Comparison of ENCODE assay signal across 16 cellular contexts in the genomic region with DNA sequence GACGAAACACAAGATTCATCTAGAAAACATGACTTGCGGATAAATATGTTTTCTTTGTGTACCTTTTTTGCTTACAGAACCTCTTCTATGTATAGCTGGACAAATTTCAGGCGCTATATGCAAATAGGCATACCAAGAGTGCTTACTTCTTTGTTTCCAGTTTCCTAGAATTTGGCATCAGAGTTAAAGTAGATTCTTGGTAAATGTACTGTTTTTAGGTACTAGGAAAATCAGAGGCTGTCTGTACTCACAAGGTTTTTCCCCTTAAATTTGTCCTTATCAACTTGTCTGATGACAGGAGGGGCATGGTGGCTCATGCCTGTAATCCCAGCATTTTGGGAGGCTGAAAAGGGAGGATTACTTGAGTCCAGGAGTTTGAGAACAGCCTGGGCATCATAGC.
DNase-seq lines count a peak whose midpoint lies in the region; ATAC-seq and TF ChIP-seq lines count a peak whose summit lies in the region.
"Had no signal": no experiment of that assay in that cellular context is flagged by ENCODE, and none has a peak within 500 bp of the region (broad histone marks: within the 10 kb centered on the region; RNA-seq: fewer than 3 reads in every experiment).

No MANE protein-coding gene starts in this region.

- H3K4me2 ChIP-seq in IMR-90 (ENCODE audit: low read depth, low read length) (no peak overlapping the region), trophoblast cell (ENCODE audit: low read length) (no peak overlapping the region)

- no peak overlapping the region for H3K4me3 ChIP-seq in CD8-positive, alpha-beta memory T cell (ENCODE audit: low read length)
- H3K4me3 ChIP-seq in IMR-90 (ENCODE audit: insufficient read depth, low read depth, low read length) (no peak overlapping the region), trophoblast cell (ENCODE audit: low read depth, low read length) (no peak overlapping the region)
- H3K4me3 ChIP-seq: prostate gland had no signal

- no peaks in the 10 kb centered on the region for H3K79me1 ChIP-seq in IMR-90 (ENCODE audit: low read depth in 1 of 2, low read length in 2 of 2)
- peaks cover 14% of the 10 kb centered on the region for H3K79me1 ChIP-seq in trophoblast cell (ENCODE audit: low read length)

- H3K56ac ChIP-seq in IMR-90 (ENCODE audit: extremely low read depth, insufficient read depth, low read length) = no peak overlapping the region

- H4K91ac ChIP-seq in IMR-90 (ENCODE audit: insufficient read depth, low read depth, low read length) (no peak overlapping the region), trophoblast cell (ENCODE audit: low read depth, low read length) (no peak overlapping the region)

- H3K18ac ChIP-seq in IMR-90 (ENCODE audit: low read depth, low read length) (no peak overlapping the region), trophoblast cell (ENCODE audit: low read length) (no peak overlapping the region)

- no peak overlapping the region for H3K14ac ChIP-seq in IMR-90 (replicated peaks; ENCODE audit: low read depth, low read length)
- H3K14ac ChIP-seq in trophoblast cell (ENCODE audit: low read length) = no peak overlapping the region

- H2AK5ac ChIP-seq in IMR-90 (ENCODE audit: low read depth, low read length) (peak overlapping the region; percentile 37; the same call in 1 of the 2 replicates), trophoblast cell (ENCODE audit: low read length) (peak overlapping the region; percentile 46)

- POLR2A ChIA-PET in CD8-positive, alpha-beta memory T cell (lab: Charles Lee) = no interaction called here
- POLR2A ChIA-PET in IMR-90 (lab: Charles Lee; ENCODE audit: unreplicated experiment) = no interaction called here

- 0 out of 2 replicates have a peak overlapping the region, but pooled peaks have one; percentile 2 for H2BK20ac ChIP-seq in IMR-90 (ENCODE audit: low read depth, low read length)

- H3K23ac ChIP-seq in IMR-90 (ENCODE audit: low read depth, low read length) (no peak overlapping the region), trophoblast cell (ENCODE audit: low read length) (no peak overlapping the region)

- TF ChIP-seq RAD21 in IMR-90 (IDR thresholded peaks at IDR 0.05; ENCODE audit: low read length) = no peak

- H2BK12ac ChIP-seq in trophoblast cell (ENCODE audit: low read length) = peak overlapping the region; percentile 87

- H3K27ac ChIP-seq in CD8-positive, alpha-beta memory T cell (ENCODE audit: low read depth, low read length) = peak overlapping the region; percentile 2
- no peak overlapping the region for H3K27ac ChIP-seq in IMR-90 (ENCODE audit: insufficient read depth, low read length)
- no peak overlapping the region for H3K27ac ChIP-seq in trophoblast cell (ENCODE audit: low read depth, low read length)
- H3K27ac ChIP-seq: prostate gland had no signal

- H2BK5ac ChIP-seq in IMR-90 (ENCODE audit: low read depth, low read length, poor library complexity, severe bottlenecking) (no peak overlapping the region), trophoblast cell (ENCODE audit: low read depth, low read length, poor library complexity) (no peak overlapping the region)

- in situ Hi-C loops in IMR-90 (cut with MboI; ENCODE audit: low sequenced_read_pairs) = no loop called here

- DNase-seq in CD8-positive, alpha-beta memory T cell = no peak
- no peak for DNase-seq in IMR-90
- DNase-seq in trophoblast cell = no peak
- DNase-seq in midbrain (lab: John Stamatoyannopoulos, UW) = no peak
- no peak for DNase-seq in NCI-H1436 (lab: John Stamatoyannopoulos, UW)
- no peak for DNase-seq in LoVo (ENCODE audit: low spot score)
- DNase-seq: activated CD8-positive, alpha-beta memory T cell treated with anti-CD3 and anti-CD28 coated beads, Interleukin-2, amount 50 U/mL, for 48 hours; BE2C; cerebellar nuclear complex; foreskin melanocyte; Karpas-422; left ventricle myocardium superior; naive B cell; NCI-H1694 treated with DMSO at 0.1 percent for 48 hours had no signal

- H3K27me3 Mint-ChIP-seq in CD8-positive, alpha-beta memory T cell = no peaks in the 10 kb centered on the region
- H3K27me3 Mint-ChIP-seq in activated T-helper 17 cell treated with anti-CD3 and anti-CD28 coated beads, Interleukin-2, amount 50 U/mL, for 72 hours = no peaks in the 10 kb centered on the region
- H3K27me3 Mint-ChIP-seq: naive B cell had no signal

- H3K9ac ChIP-seq in IMR-90 (ENCODE audit: low read depth, low read length) (no peak overlapping the region), trophoblast cell (ENCODE audit: low read length) (no peak overlapping the region)

- no peak overlapping the region for H4K5ac ChIP-seq in IMR-90 (ENCODE audit: low read depth, low read length)

- CTCF ChIA-PET in CD8-positive, alpha-beta memory T cell (lab: Charles Lee) = interaction anchor here (0.8 to 2.8 kb wide), 4 partner anchors 12 to 240 kb away, joined by 3 to 9 read pairs (median 4); no protein-coding TSS in a partner anchor
- CTCF ChIA-PET in IMR-90 (lab: Yijun Ruan, JAX) = interaction anchor here (0.6 kb wide), 1 partner anchor 875 kb away, joined by 4 read pairs; no protein-coding TSS in a partner anchor

- peak overlapping the region; percentile 4; the same call in 1 of the 2 replicates for H3K4ac ChIP-seq in IMR-90 (ENCODE audit: low read depth, low read length)
- no peak overlapping the region for H3K4ac ChIP-seq in trophoblast cell (ENCODE audit: low read depth, low read length)

- ATAC-seq in IMR-90 (ENCODE audit: low read depth) = no peak
- peak; percentile 59 for ATAC-seq in activated T-helper 17 cell treated with anti-CD3 and anti-CD28 coated beads, Interleukin-2, amount 50 U/mL, for 72 hours (replicated peaks)
- ATAC-seq: left ventricle myocardium superior had no signal

- H2AK9ac ChIP-seq in IMR-90 (replicated peaks; ENCODE audit: low read depth, low read length, poor library complexity) = no peak overlapping the region

- BruUV-seq in IMR-90 (replicated peaks; lab: Mats Ljungman, UMichigan) = no TSS peak

- 0 out of 3 replicates have a peak overlapping the region, but pooled peaks have one; percentile 6 for H2BK15ac ChIP-seq in IMR-90 (ENCODE audit: low read depth, low read length)

- no peak overlapping the region for H4K12ac ChIP-seq in trophoblast cell (ENCODE audit: low read depth, low read length)

- intact Hi-C loops in IMR-90 (cut with micrococcal nuclease) = no loop called here

- TF ChIP-seq CTCF in IMR-90 (conservative IDR thresholded peaks at IDR 0.05; ENCODE audit: low read depth, low read length) = no peak

- TF ChIP-seq POLR2A in IMR-90 (IDR thresholded peaks at IDR 0.05; ENCODE audit: low read depth, low read length) = no peak

- no peak overlapping the region for H3K4me3 Mint-ChIP-seq in CD8-positive, alpha-beta memory T cell
- peak overlapping the region; percentile 73 for H3K4me3 Mint-ChIP-seq in activated T-helper 17 cell treated with anti-CD3 and anti-CD28 coated beads, Interleukin-2, amount 50 U/mL, for 72 hours

- H3K4me1 ChIP-seq in CD8-positive, alpha-beta memory T cell (ENCODE audit: insufficient read depth, low read length) = no peaks in the 10 kb centered on the region
- peaks cover 8% of the 10 kb centered on the region for H3K4me1 ChIP-seq in IMR-90 (ENCODE audit: control insufficient read depth, insufficient read depth, low read length)
- peaks cover 3% of the 10 kb centered on the region in 2 experiments for H3K4me1 ChIP-seq in trophoblast cell (ENCODE audit: control insufficient read depth in 1 of 2, insufficient read depth in 2 of 2, low read length in 2 of 2)
- H3K4me1 ChIP-seq: BE2C, prostate gland had no signal

- H2BK120ac ChIP-seq in IMR-90 (ENCODE audit: low read depth, low read length) (peak overlapping the region; percentile 48; the same call in 1 of the 2 replicates), trophoblast cell (ENCODE audit: insufficient read depth, low read length, poor library complexity) (peak overlapping the region; percentile 51)

- peaks cover 0 to 2% (median 1%) of the 10 kb centered on the region in 3 donors for H3K36me3 Mint-ChIP-seq in CD8-positive, alpha-beta memory T cell
- peaks cover 5% of the 10 kb centered on the region for H3K36me3 Mint-ChIP-seq in activated T-helper 17 cell treated with anti-CD3 and anti-CD28 coated beads, Interleukin-2, amount 50 U/mL, for 72 hours (ENCODE audit: low read depth)
- H3K36me3 Mint-ChIP-seq: naive B cell had no signal

- H3K27me3 ChIP-seq in CD8-positive, alpha-beta memory T cell (ENCODE audit: insufficient read depth, low read length, poor library complexity, severe bottlenecking) = no peaks in the 10 kb centered on the region
- H3K27me3 ChIP-seq in IMR-90 (ENCODE audit: control insufficient read depth, insufficient read depth, low read length) = no peaks in the 10 kb centered on the region
- H3K27me3 ChIP-seq in trophoblast cell (ENCODE audit: insufficient read depth, low read length) = no peaks in the 10 kb centered on the region
- H3K27me3 ChIP-seq: BE2C had no signal

- no peaks in the 10 kb centered on the region for H3K79me2 ChIP-seq in trophoblast cell (ENCODE audit: control insufficient read depth, insufficient read depth, low read length, poor library complexity)

- no peaks in the 10 kb centered on the region for H3K9me3 Mint-ChIP-seq in CD8-positive, alpha-beta memory T cell
- H3K9me3 Mint-ChIP-seq in activated T-helper 17 cell treated with anti-CD3 and anti-CD28 coated beads, Interleukin-2, amount 50 U/mL, for 72 hours = no peaks in the 10 kb centered on the region

- H3K27ac Mint-ChIP-seq in CD8-positive, alpha-beta memory T cell = no peak overlapping the region
- peak overlapping the region; percentile 98 for H3K27ac Mint-ChIP-seq in activated T-helper 17 cell treated with anti-CD3 and anti-CD28 coated beads, Interleukin-2, amount 50 U/mL, for 72 hours

- H3K9me1 ChIP-seq in IMR-90 (ENCODE audit: insufficient read depth, low read length) = peaks cover 3% of the 10 kb centered on the region; the same call in 1 of the 2 replicates

- dilution Hi-C loops in IMR-90 (cut with HindIII; ENCODE audit: low sequenced_read_pairs, unreplicated experiment) = no loop called here

- no CpG with 5 or more reads among the region's 3 CpGs for WGBS in IMR-90 (ENCODE audit: extremely low coverage in 2 of 2, insufficient read length in 1 of 2), 2 experiments
- no CpG with 5 or more reads among the region's 3 CpGs for WGBS in trophoblast cell (ENCODE audit: extremely low coverage, insufficient coverage, insufficient read length)

- H2AFZ ChIP-seq in IMR-90 (replicated peaks; ENCODE audit: low read length, poor library complexity) (no peak overlapping the region), trophoblast cell (ENCODE audit: insufficient read depth, low read length, poor library complexity) (no peak overlapping the region)

- H4K20me1 ChIP-seq in IMR-90 (ENCODE audit: insufficient read depth, low read length) = no peaks in the 10 kb centered on the region

- H3K36me3 ChIP-seq in CD8-positive, alpha-beta memory T cell (ENCODE audit: insufficient read depth, low read length) = no peaks in the 10 kb centered on the region
- H3K36me3 ChIP-seq in IMR-90 (ENCODE audit: control insufficient read depth, insufficient read depth, low read length) = no peaks in the 10 kb centered on the region
- H3K36me3 ChIP-seq in trophoblast cell (ENCODE audit: control insufficient read depth in 1 of 2, insufficient read depth in 2 of 2, low read length in 2 of 2) = peaks cover 0 to 5% of the 10 kb centered on the region in 2 experiments
- H3K36me3 ChIP-seq: BE2C, prostate gland had no signal

- no peak overlapping the region for H4K8ac ChIP-seq in IMR-90 (ENCODE audit: low read depth in 2 of 2, low read length in 2 of 2)
- H4K8ac ChIP-seq in trophoblast cell (ENCODE audit: low read depth, low read length) = no peak overlapping the region

- H3K4me1 Mint-ChIP-seq in CD8-positive, alpha-beta memory T cell = peaks cover 13 to 31% (median 26%) of the 10 kb centered on the region in 3 donors
- peaks cover 44% of the 10 kb centered on the region for H3K4me1 Mint-ChIP-seq in activated T-helper 17 cell treated with anti-CD3 and anti-CD28 coated beads, Interleukin-2, amount 50 U/mL, for 72 hours

- no peaks in the 10 kb centered on the region for H3K9me3 ChIP-seq in CD8-positive, alpha-beta memory T cell (ENCODE audit: low read length)
- H3K9me3 ChIP-seq in IMR-90 (ENCODE audit: control insufficient read depth, insufficient read depth, low read length) = no peaks in the 10 kb centered on the region
- H3K9me3 ChIP-seq in trophoblast cell (ENCODE audit: insufficient read depth, low read depth, low read length) = peaks cover 6% of the 10 kb centered on the region
- H3K9me3 ChIP-seq: BE2C, prostate gland had no signal
